In genomic region chr19:35755550-35756371, GRCh38 we compare ENCODE assay signal across 1 cellular context.
A peak's percentile ranks its signal among the peaks of the same experiment; 100 is the strongest.
TF ChIP-seq lines count a peak whose summit lies in the region.

No MANE protein-coding gene starts in this region.

TF ChIP-seq in HEK293, 187 proteins besides CTCF, POLR2A, EP300 and RAD21 (continued from another document):
- TF ChIP-seq PATZ1 (tag by site-specific recombination; IDR thresholded peaks at IDR 0.05), result 0 out of 2 replicates have a peak, but pooled peaks have one; percentile 29
- 0 out of 2 replicates have a peak, but pooled peaks have one; percentile 28 for TF ChIP-seq WT1 (tag by site-specific recombination; IDR thresholded peaks at IDR 0.05)
- peak; percentile 26 for TF ChIP-seq GLIS2 (tag by site-specific recombination; IDR thresholded peaks at IDR 0.05)
- peak; percentile 62 for TF ChIP-seq GLIS1 (tag by site-specific recombination; IDR thresholded peaks at IDR 0.05)
